26 cellular contexts compared by ENCODE assay signal in the genomic region with DNA sequence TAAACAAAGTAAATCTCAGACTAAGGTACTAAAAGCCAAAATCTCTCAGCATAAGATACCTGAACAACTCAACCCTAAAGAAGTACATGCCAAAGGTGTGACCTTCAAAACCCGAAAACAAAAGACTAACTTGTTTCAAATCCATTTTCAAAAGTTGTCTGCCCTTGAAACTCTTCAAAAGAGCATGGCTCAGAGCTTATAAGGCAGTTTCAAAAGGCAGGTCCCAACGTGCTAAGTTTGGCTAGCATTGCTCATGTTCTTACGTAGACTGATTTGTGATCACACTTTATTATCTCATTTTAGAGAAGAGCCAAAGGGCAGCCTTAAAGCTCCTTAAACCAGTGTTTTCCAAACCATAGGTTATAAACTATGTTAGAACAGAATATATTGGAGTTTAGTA.
DNase-seq lines count a peak whose midpoint lies in the region; ATAC-seq, FAIRE-seq and TF ChIP-seq lines count a peak whose summit lies in the region.
"Had no signal": no experiment of that assay in that cellular context is flagged by ENCODE, and none has a peak within 500 bp of the region (broad histone marks: within the 10 kb centered on the region; RNA-seq: fewer than 3 reads in every experiment).

No MANE protein-coding gene starts in this region.

- H3K27ac ChIP-seq in mammary epithelial cell (ENCODE audit: insufficient read depth, low read depth, low read length) (no peak overlapping the region), keratinocyte (ENCODE audit: control insufficient read depth, insufficient read depth, low read length) (no peak overlapping the region)
- H3K27ac ChIP-seq: 22Rv1, coronary artery, neutrophil, Peyer's patch, psoas muscle, SK-N-MC had no signal

- TF ChIP-seq CTCF in mammary epithelial cell (conservative IDR thresholded peaks at IDR 0.05 in 1 of 2, IDR thresholded peaks at IDR 0.05 in 1 of 2; ENCODE audit: extremely low read depth in 1 of 2, insufficient read depth in 1 of 2, low read depth in 1 of 2, low read length in 2 of 2), result no peak
- TF ChIP-seq CTCF in keratinocyte (optimal IDR thresholded peaks at IDR 0.05 in 1 of 3, IDR thresholded peaks at IDR 0.05 in 1 of 3, conservative IDR thresholded peaks at IDR 0.05 in 1 of 3; ENCODE audit: extremely low read depth in 1 of 3, insufficient read depth in 2 of 3, low read length in 3 of 3), result no peak
- no peak for TF ChIP-seq CTCF in omental fat pad (IDR thresholded peaks at IDR 0.05)

- no peaks in the 10 kb centered on the region for H4K20me1 ChIP-seq in mammary epithelial cell (ENCODE audit: insufficient read depth, low read length)
- no peaks in the 10 kb centered on the region for H4K20me1 ChIP-seq in keratinocyte (ENCODE audit: control insufficient read depth, extremely low read depth, insufficient read depth, low read length)

- H3K4me3 ChIP-seq in mammary epithelial cell (replicated peaks in 1 of 3; ENCODE audit: insufficient read depth in 1 of 3, low read depth in 2 of 3, low read length in 3 of 3) (no peak overlapping the region), keratinocyte (ENCODE audit: control insufficient read depth in 2 of 3, extremely low read depth in 1 of 3, insufficient read depth in 2 of 3, low read depth in 1 of 3, low read length in 3 of 3) (no peak overlapping the region)
- H3K4me3 ChIP-seq: coronary artery, Peyer's patch, psoas muscle, SK-N-MC had no signal

- H3K9me1 ChIP-seq in keratinocyte (ENCODE audit: control insufficient read depth, extremely low read depth, insufficient read depth, low read length), result no peaks in the 10 kb centered on the region

- CTCF ChIA-PET in mammary epithelial cell (lab: Charles Lee; ENCODE audit: low non-redundant PET), result interaction anchor here (0.7 kb wide), 1 partner anchor 289 kb away, joined by 6 read pairs; no protein-coding TSS in a partner anchor

- H3K9me3 ChIP-seq in mammary epithelial cell (replicated peaks; ENCODE audit: insufficient read depth, low read length), result no peaks in the 10 kb centered on the region
- no peaks in the 10 kb centered on the region for H3K9me3 ChIP-seq in keratinocyte (ENCODE audit: control insufficient read depth, low read depth, low read length)
- H3K9me3 ChIP-seq: neutrophil, Peyer's patch, psoas muscle had no signal

- H3K79me2 ChIP-seq in mammary epithelial cell (ENCODE audit: insufficient read depth, low read length) (no peaks in the 10 kb centered on the region), keratinocyte (ENCODE audit: control insufficient read depth, insufficient read depth, low read length) (no peaks in the 10 kb centered on the region)

- dilution Hi-C loops in mammary epithelial cell (cut with HindIII; ENCODE audit: low sequenced_read_pairs), result no loop called here
- dilution Hi-C loops in keratinocyte (cut with MboI; ENCODE audit: extremely low pct_ligation_motif_present, low sequenced_read_pairs), result no loop called here

- peaks cover 13% of the 10 kb centered on the region for H3K4me1 ChIP-seq in mammary epithelial cell (ENCODE audit: insufficient read depth, low read length)
- peaks cover 14% of the 10 kb centered on the region for H3K4me1 ChIP-seq in keratinocyte (ENCODE audit: control insufficient read depth, extremely low read depth, insufficient read depth, low read length)
- H3K4me1 ChIP-seq: Peyer's patch, psoas muscle had no signal

- 3% methylated on average over 3 of the region's 3 CpGs for WGBS in mammary epithelial cell (ENCODE audit: low coverage, missing lambda C conversion rate)

- no TSS peak for BruUV-seq in mammary epithelial cell (replicated peaks; lab: Mats Ljungman, UMichigan)

- in situ Hi-C loops in mammary epithelial cell (cut with MboI; ENCODE audit: low sequenced_read_pairs in 2 of 2), result no loop called here

- H3K9ac ChIP-seq in mammary epithelial cell (ENCODE audit: insufficient read depth, low read length), result no peak overlapping the region
- H3K9ac ChIP-seq in keratinocyte (ENCODE audit: control insufficient read depth, extremely low read depth, insufficient read depth, low read length), result no peak overlapping the region

- H3K36me3 ChIP-seq in mammary epithelial cell (ENCODE audit: insufficient read depth, low read length), result no peaks in the 10 kb centered on the region
- H3K36me3 ChIP-seq in keratinocyte (ENCODE audit: control insufficient read depth in 2 of 2, extremely low read depth in 1 of 2, insufficient read depth in 2 of 2, low read length in 2 of 2), result peaks cover 0 to 1% of the 10 kb centered on the region in 2 experiments
- H3K36me3 ChIP-seq: neutrophil had no signal

- ATAC-seq in omental fat pad (ENCODE audit: low FRiP score), result no peak
- no peak for ATAC-seq in GM18511 (IDR thresholded peaks at IDR 0.05; ENCODE audit: unreplicated experiment)
- ATAC-seq: psoas muscle, T-helper 17 cell had no signal

- peak; percentile 97 for FAIRE-seq in keratinocyte (lab: Jason Lieb, UNC)
- FAIRE-seq: GM18507 had no signal

- H2AFZ ChIP-seq in mammary epithelial cell (ENCODE audit: low read depth, low read length), result no peak overlapping the region
- H2AFZ ChIP-seq in keratinocyte (ENCODE audit: control insufficient read depth, low read length), result no peak overlapping the region

- H3K27me3 ChIP-seq in mammary epithelial cell (ENCODE audit: insufficient read depth, low read length) (no peaks in the 10 kb centered on the region), keratinocyte (ENCODE audit: control insufficient read depth, extremely low read depth, insufficient read depth, low read length) (no peaks in the 10 kb centered on the region)
- H3K27me3 ChIP-seq: neutrophil, Peyer's patch had no signal

- intact Hi-C loops in mammary epithelial cell (cut with micrococcal nuclease), result no loop called here

- DNase-seq in NCI-H1694 treated with DMSO at 0.1 percent for 48 hours (lab: John Stamatoyannopoulos, UW) (peak; percentile 27), NCI-H1694 (lab: John Stamatoyannopoulos, UW) (no peak), NCI-H1048 (lab: John Stamatoyannopoulos, UW) (peak; percentile 41), mammary epithelial cell (peak; percentile 82), keratinocyte (ENCODE audit: low read depth, low spot score) (peak; percentile 32), omental fat pad (ENCODE audit: low spot score) (no peak), GDM1 (lab: John Stamatoyannopoulos, UW) (no peak)
- DNase-seq: activated CD4-positive, alpha-beta T cell treated with anti-CD3 and anti-CD28 coated beads for 4 hours; activated naive CD4-positive, alpha-beta T cell treated with anti-CD3 and anti-CD28 coated beads for 36 hours; activated T-cell treated with anti-CD3 and anti-CD28 coated beads, Interleukin-2, amount 50 U/mL, for 48 hours; amniotic stem cell; CD4-positive, alpha-beta T cell; DMS153; HCEC 1CT; mesenchymal stem cell; NCI-H1417 treated with DMSO at 0.1 percent for 48 hours; NCI-H2171; Peyer's patch; psoas muscle; T-helper 17 cell had no signal

- H3K4me2 ChIP-seq in mammary epithelial cell (ENCODE audit: insufficient read depth, low read depth, low read length) (peak overlapping the region; percentile 22), keratinocyte (ENCODE audit: control insufficient read depth, extremely low read depth, insufficient read depth, low read depth, low read length) (peak overlapping the region; percentile 39)

Comparison
In these comparisons a context has a peak if more than half of its experiments do, and no peak if none do; other contexts are left out.
1. DNase-seq: peak in NCI-H1694 treated with DMSO at 0.1 percent for 48 hours (single experiment), NCI-H1048 (single experiment), mammary epithelial cell (single experiment) and keratinocyte (single experiment); none in NCI-H1694 (single experiment), omental fat pad (single experiment) and GDM1 (single experiment).